ENCODE assay signal across 8 cellular contexts in genomic region chr3:38003371-38003816, GRCh38. TPM values are rescaled to one million over a fixed set of nuclear protein-coding genes. Genes with fewer than 3 reads are reported as not detected.
DNase-seq lines count a peak whose midpoint lies in the region; ATAC-seq and TF ChIP-seq lines count a peak whose summit lies in the region.

No MANE protein-coding gene starts in this region.

- H3K4me3 ChIP-seq in AG04449 (ENCODE audit: low read depth, low read length) (no peak overlapping the region), right cardiac atrium (ENCODE audit: low read length) (no peak overlapping the region)

- H3K4me1 ChIP-seq in right cardiac atrium (ENCODE audit: control insufficient read depth, insufficient read depth, low read length) = no peaks in the 10 kb centered on the region

- H3K27ac ChIP-seq in angular gyrus (ENCODE audit: low read depth, low read length) (peak overlapping the region; percentile 93), right cardiac atrium (ENCODE audit: low read length) (no peak overlapping the region)

- no peaks in the 10 kb centered on the region for H3K9me3 ChIP-seq in right cardiac atrium (ENCODE audit: control insufficient read depth, low read length)

- DNase-seq in AG04449 (ENCODE audit: low read depth, low spot score) (no peak), GM20000 (ENCODE audit: low spot score) (peak; percentile 71), right cardiac atrium (peak; percentile 69 to 88 (median 88)), sciatic nerve (ENCODE audit: low spot score) (peak; percentile 88), amniotic stem cell (lab: John Stamatoyannopoulos, UW) (no peak)

- CTCF ChIA-PET in AG04449 (lab: Yijun Ruan, JAX) = interaction anchor here (0.6 to 4.7 kb wide), 27 partner anchors 8 to 479 kb away, joined by 3 to 40 read pairs (median 3); partner anchors contain the start of gene PLCD1

- ATAC-seq in SK-N-SH treated with all-trans-retinoic acid at 6 μM for 48 hours (peak; percentile 65), right cardiac atrium (peak; percentile 23 to 33), sciatic nerve (peak; percentile 53), HG03439 (IDR thresholded peaks at IDR 0.05; ENCODE audit: unreplicated experiment) (no peak)

- POLR2A ChIA-PET in AG04449 (lab: Yijun Ruan, JAX) = no interaction called here

- peak; percentile 85 for TF ChIP-seq CTCF in AG04449 (IDR thresholded peaks at IDR 0.05; ENCODE audit: insufficient read depth, low read length, missing control alignments)
- TF ChIP-seq CTCF in GM20000 (IDR thresholded peaks at IDR 0.05; ENCODE audit: extremely low read depth, missing control alignments) = peak; percentile 61

- WGBS in right cardiac atrium = 35% methylated on average over 7 of the region's 7 CpGs

- H3K27me3 ChIP-seq in right cardiac atrium (ENCODE audit: control insufficient read depth, insufficient read depth) = no peaks in the 10 kb centered on the region

- intact Hi-C loops in right cardiac atrium (cut with DNase I) (no loop called here), sciatic nerve (cut with DNase I) (no loop called here)

TF ChIP-seq in SK-N-SH treated with all-trans-retinoic acid at 6 μM for 48 hours, 23 proteins besides CTCF, POLR2A, EP300 and RAD21:
- TF ChIP-seq PATZ1 (CRISPR knock-in tag; IDR thresholded peaks at IDR 0.05; ENCODE audit: borderline replicate concordance) (no peak), ZNF8 (CRISPR knock-in tag; IDR thresholded peaks at IDR 0.05) (no peak), TCF4 (CRISPR knock-in tag; IDR thresholded peaks at IDR 0.05; ENCODE audit: borderline replicate concordance) (no peak), TOX (CRISPR knock-in tag; IDR thresholded peaks at IDR 0.05; ENCODE audit: borderline replicate concordance) (no peak), PPARA (CRISPR knock-in tag; IDR thresholded peaks at IDR 0.05; ENCODE audit: borderline replicate concordance) (no peak)

RNA-seq across cellular contexts. Expression of gene VILL, which starts 12.8 kb away (rescaled TPM):
- total RNA-seq in right cardiac atrium = 1 to 10 TPM; 4.0 to 9.7 (median 8.8) TPM
- 5.4 TPM for polyA plus RNA-seq in right cardiac atrium
- 9.9 TPM for total RNA-seq in sciatic nerve

RNA-seq across cellular contexts. Expression of gene PLCD1, which starts 26.0 kb away (rescaled TPM):
- total RNA-seq in right cardiac atrium = 10 to 100 TPM; 12.1 to 17.7 (median 15.2) TPM
- 11.2 TPM for polyA plus RNA-seq in right cardiac atrium
- total RNA-seq in sciatic nerve = 40.7 TPM

RNA-seq across cellular contexts. Expression of gene DLEC1, which starts 35.6 kb away (rescaled TPM):
- total RNA-seq in right cardiac atrium (1 to 10 TPM in 1 of 4 donors, under 1 TPM in 3; 0.23 to 1.0 (median 0.61) TPM), sciatic nerve (4.8 TPM)
- 0.48 TPM for polyA plus RNA-seq in right cardiac atrium

Comparison
In these comparisons a context has a peak if more than half of its experiments do, and no peak if none do; other contexts are left out.
1. DNase-seq: peak in GM20000 (single experiment), right cardiac atrium (3 of 3) and sciatic nerve (single experiment); none in AG04449 (single experiment) and amniotic stem cell (single experiment).